Comparison of ENCODE assay signal across 18 cellular contexts in genomic region chrX:69156638-69157037, GRCh38. TPM values are rescaled to one million over a fixed set of nuclear protein-coding genes. Genes with fewer than 3 reads are reported as not detected.
DNase-seq lines count a peak whose midpoint lies in the region; ATAC-seq and TF ChIP-seq lines count a peak whose summit lies in the region.
"Had no signal": no experiment of that assay in that cellular context is flagged by ENCODE, and none has a peak within 500 bp of the region (broad histone marks: within the 10 kb centered on the region; RNA-seq: fewer than 3 reads in every experiment).

No MANE protein-coding gene starts in this region.

- H2BK120ac ChIP-seq in neuronal stem cell (ENCODE audit: low read depth, low read length) = no peak overlapping the region

- no peak overlapping the region for H2AFZ ChIP-seq in neuronal stem cell (ENCODE audit: low read length)

- no peak overlapping the region for H2BK12ac ChIP-seq in neuronal stem cell (ENCODE audit: low read length)

- ATAC-seq in activated CD8-positive, alpha-beta memory T cell treated with anti-CD3 and anti-CD28 coated beads, Interleukin-2, amount 10 ng/mL, durations not matched to agents 7 days and 5 days = no peak
- ATAC-seq in activated T-helper 17 cell treated with anti-CD3 and anti-CD28 coated beads, Interleukin-2, amount 50 U/mL, for 72 hours (replicated peaks) = no peak

- H3K14ac ChIP-seq in neuronal stem cell (ENCODE audit: low read length) = no peak overlapping the region

- no peak overlapping the region for H2AK5ac ChIP-seq in neuronal stem cell (ENCODE audit: low read depth, low read length)

- no peaks in the 10 kb centered on the region for H3K9me3 Mint-ChIP-seq in activated CD8-positive, alpha-beta memory T cell treated with anti-CD3 and anti-CD28 coated beads, Interleukin-2, amount 10 ng/mL, durations not matched to agents 7 days and 5 days (ENCODE audit: low read depth)
- no peaks in the 10 kb centered on the region for H3K9me3 Mint-ChIP-seq in type B pancreatic cell
- no peaks in the 10 kb centered on the region for H3K9me3 Mint-ChIP-seq in activated T-helper 17 cell treated with anti-CD3 and anti-CD28 coated beads, Interleukin-2, amount 50 U/mL, for 72 hours
- H3K9me3 Mint-ChIP-seq: CD8-positive, alpha-beta memory T cell; HFFc6 had no signal

- H3K4ac ChIP-seq in neuronal stem cell (ENCODE audit: low read length) = no peak overlapping the region

- no peak overlapping the region for H3K4me3 ChIP-seq in neuronal stem cell (ENCODE audit: low read length in 2 of 2)
- H3K4me3 ChIP-seq: BLaER1 had no signal

- H3K9me3 ChIP-seq in neuronal stem cell (replicated peaks in 1 of 2; ENCODE audit: control insufficient read depth in 2 of 2, insufficient read depth in 1 of 2, low read depth in 1 of 2, low read length in 2 of 2) = no peaks in the 10 kb centered on the region
- H3K9me3 ChIP-seq: BLaER1, Caco-2 had no signal

- no peaks in the 10 kb centered on the region for H3K27me3 Mint-ChIP-seq in activated CD8-positive, alpha-beta memory T cell treated with anti-CD3 and anti-CD28 coated beads, Interleukin-2, amount 10 ng/mL, durations not matched to agents 7 days and 5 days
- no peaks in the 10 kb centered on the region for H3K27me3 Mint-ChIP-seq in type B pancreatic cell
- H3K27me3 Mint-ChIP-seq in activated T-helper 17 cell treated with anti-CD3 and anti-CD28 coated beads, Interleukin-2, amount 50 U/mL, for 72 hours = no peaks in the 10 kb centered on the region
- H3K27me3 Mint-ChIP-seq: CD8-positive, alpha-beta memory T cell had no signal

- peaks cover 2% of the 10 kb centered on the region for H3K36me3 Mint-ChIP-seq in activated CD8-positive, alpha-beta memory T cell treated with anti-CD3 and anti-CD28 coated beads, Interleukin-2, amount 10 ng/mL, durations not matched to agents 7 days and 5 days
- peaks cover 4% of the 10 kb centered on the region for H3K36me3 Mint-ChIP-seq in type B pancreatic cell
- H3K36me3 Mint-ChIP-seq in activated T-helper 17 cell treated with anti-CD3 and anti-CD28 coated beads, Interleukin-2, amount 50 U/mL, for 72 hours (ENCODE audit: low read depth) = peaks cover 7% of the 10 kb centered on the region

- peaks cover 6% of the 10 kb centered on the region for H3K79me1 ChIP-seq in neuronal stem cell (ENCODE audit: low read depth, low read length)

- DNase-seq in activated CD8-positive, alpha-beta memory T cell treated with anti-CD3 and anti-CD28 coated beads for 24 hours = peak; percentile 26
- no peak for DNase-seq in activated CD8-positive, alpha-beta memory T cell treated with anti-CD3 and anti-CD28 coated beads, Interleukin-2, amount 10 ng/mL, durations not matched to agents 7 days and 5 days
- DNase-seq in neuronal stem cell (ENCODE audit: low spot score) (no peak), type B pancreatic cell (ENCODE audit: extremely low spot score, unreplicated experiment) (peak; percentile 36), amniotic stem cell (lab: John Stamatoyannopoulos, UW) (no peak), SHP77 treated with DMSO at 0.1 percent for 48 hours (lab: John Stamatoyannopoulos, UW) (no peak)
- DNase-seq: 8988T; AML-193; Caco-2; CD8-positive, alpha-beta memory T cell; DND-41; GDM1; GOT3; HCEC 1CT; HFFc6 had no signal

- no peak for TF ChIP-seq CTCF in type B pancreatic cell (conservative IDR thresholded peaks at IDR 0.05)

- no peak overlapping the region for H3K4me3 Mint-ChIP-seq in activated CD8-positive, alpha-beta memory T cell treated with anti-CD3 and anti-CD28 coated beads, Interleukin-2, amount 10 ng/mL, durations not matched to agents 7 days and 5 days
- no peak overlapping the region for H3K4me3 Mint-ChIP-seq in type B pancreatic cell
- H3K4me3 Mint-ChIP-seq in activated T-helper 17 cell treated with anti-CD3 and anti-CD28 coated beads, Interleukin-2, amount 50 U/mL, for 72 hours = no peak overlapping the region
- H3K4me3 Mint-ChIP-seq: CD8-positive, alpha-beta memory T cell; HFFc6 had no signal

- no peak overlapping the region for H3K27ac Mint-ChIP-seq in activated CD8-positive, alpha-beta memory T cell treated with anti-CD3 and anti-CD28 coated beads, Interleukin-2, amount 10 ng/mL, durations not matched to agents 7 days and 5 days
- no peak overlapping the region for H3K27ac Mint-ChIP-seq in type B pancreatic cell
- no peak overlapping the region for H3K27ac Mint-ChIP-seq in activated T-helper 17 cell treated with anti-CD3 and anti-CD28 coated beads, Interleukin-2, amount 50 U/mL, for 72 hours
- H3K27ac Mint-ChIP-seq: HFFc6 had no signal

- H2BK5ac ChIP-seq in neuronal stem cell (ENCODE audit: low read length) = peak overlapping the region; percentile 53

- H2BK15ac ChIP-seq in neuronal stem cell (ENCODE audit: low read length) = no peak overlapping the region

- H4K8ac ChIP-seq in neuronal stem cell (ENCODE audit: low read depth, low read length) = no peak overlapping the region

- no peak overlapping the region for H4K91ac ChIP-seq in neuronal stem cell (ENCODE audit: low read depth, low read length, poor library complexity)

- CTCF ChIA-PET in activated CD8-positive, alpha-beta memory T cell treated with anti-CD3 and anti-CD28 coated beads, Interleukin-2, amount 10 ng/mL, durations not matched to agents 7 days and 5 days (lab: Charles Lee) = no interaction called here

- H3K27ac ChIP-seq in neuronal stem cell (replicated peaks; ENCODE audit: low read length) = no peak overlapping the region
- H3K27ac ChIP-seq: BLaER1, HL-60 had no signal

- peaks cover 3 to 29% of the 10 kb centered on the region in 2 donors for H3K36me3 ChIP-seq in neuronal stem cell (replicated peaks in 1 of 2; ENCODE audit: control insufficient read depth in 2 of 2, insufficient read depth in 2 of 2, low read length in 2 of 2)

- H3K4me2 ChIP-seq in neuronal stem cell (ENCODE audit: insufficient read depth, low read length, poor library complexity, severe bottlenecking) = no peak overlapping the region
- H3K4me2 ChIP-seq: BLaER1 had no signal

- peaks cover 4 to 14% of the 10 kb centered on the region in 2 donors for H3K4me1 ChIP-seq in neuronal stem cell (ENCODE audit: control insufficient read depth in 2 of 2, insufficient read depth in 1 of 2, low read depth in 1 of 2, low read length in 2 of 2)
- H3K4me1 ChIP-seq: Caco-2 had no signal

- no peak overlapping the region for H3K18ac ChIP-seq in neuronal stem cell (ENCODE audit: low read length)

- WGBS in neuronal stem cell (ENCODE audit: extremely low coverage in 2 of 2, insufficient read length in 2 of 2, insufficient replicate concordance in 1 of 2), 2 donors = no CpG with 5 or more reads among the region's 5 CpGs

- H3K27me3 ChIP-seq in neuronal stem cell (ENCODE audit: control insufficient read depth in 3 of 3, insufficient read depth in 3 of 3, low read depth in 1 of 3, low read length in 3 of 3) = peaks cover 0 to 4% (median 0%) of the 10 kb centered on the region in 3 experiments

- H3K23ac ChIP-seq in neuronal stem cell (ENCODE audit: low read depth, low read length, poor library complexity) = no peak overlapping the region

- H3K9ac ChIP-seq in neuronal stem cell (ENCODE audit: low read depth, low read length, poor library complexity) = no peak overlapping the region
- H3K9ac ChIP-seq: BLaER1 had no signal

- peaks cover 2% of the 10 kb centered on the region for H3K4me1 Mint-ChIP-seq in activated CD8-positive, alpha-beta memory T cell treated with anti-CD3 and anti-CD28 coated beads, Interleukin-2, amount 10 ng/mL, durations not matched to agents 7 days and 5 days
- peaks cover 28% of the 10 kb centered on the region for H3K4me1 Mint-ChIP-seq in type B pancreatic cell (ENCODE audit: unreplicated experiment)
- H3K4me1 Mint-ChIP-seq in activated T-helper 17 cell treated with anti-CD3 and anti-CD28 coated beads, Interleukin-2, amount 50 U/mL, for 72 hours = no peaks in the 10 kb centered on the region

RNA-seq across cellular contexts. Expression of gene PJA1, which starts 8.6 kb away (rescaled TPM):
- 10 to 100 TPM; 17.5 to 20.1 TPM for total RNA-seq in activated CD8-positive, alpha-beta memory T cell treated with anti-CD3 and anti-CD28 coated beads, Interleukin-2, amount 10 ng/mL, durations not matched to agents 7 days and 5 days
- 68.9 TPM for polyA plus RNA-seq in neuronal stem cell (2013, experiment 1 of 2)
- polyA plus RNA-seq in neuronal stem cell (2013, experiment 2 of 2) = 73.4 TPM
- 47.5 and 50.6 TPM in 2 replicates for total RNA-seq in type B pancreatic cell (ENCODE audit: low replicate concordance)
- 10 to 100 TPM; 13.6 to 21.3 TPM for total RNA-seq in activated T-helper 17 cell treated with anti-CD3 and anti-CD28 coated beads, Interleukin-2, amount 50 U/mL, for 72 hours

Comparison
In these comparisons a context has a peak if more than half of its experiments do, and no peak if none do; other contexts are left out.
1. DNase-seq: peak in activated CD8-positive, alpha-beta memory T cell treated with anti-CD3 and anti-CD28 coated beads for 24 hours (single experiment) and type B pancreatic cell (single experiment); none in activated CD8-positive, alpha-beta memory T cell treated with anti-CD3 and anti-CD28 coated beads, Interleukin-2, amount 10 ng/mL, durations not matched to agents 7 days and 5 days (single experiment), neuronal stem cell (single experiment), amniotic stem cell (single experiment) and SHP77 treated with DMSO at 0.1 percent for 48 hours (single experiment).